Comparison of ENCODE assay signal across 35 cellular contexts in genomic region chr4:74088396-74088795, GRCh38. TPM values are rescaled to one million over a fixed set of nuclear protein-coding genes. Genes with fewer than 3 reads are reported as not detected.
"Had no signal": no experiment of that assay in that cellular context is flagged by ENCODE, and none has a peak within 500 bp of the region (broad histone marks: within the 10 kb centered on the region; RNA-seq: fewer than 3 reads in every experiment).

No MANE protein-coding gene starts in this region.

- H3K27ac ChIP-seq: adrenal gland, body of pancreas, brain microvascular endothelial cell, breast epithelium, VCaP had no signal

- H3K9me3 ChIP-seq: adrenal gland, body of pancreas, breast epithelium had no signal

- FAIRE-seq: TTC549 had no signal

- H3K4me3 ChIP-seq: adrenal gland, body of pancreas, breast epithelium had no signal

- DNase-seq: activated B cell treated with CpG ODN at 0.5 μM for 24 hours; activated CD4-positive, alpha-beta memory T cell treated with anti-CD3 and anti-CD28 coated beads for 36 hours; activated CD4-positive, alpha-beta T cell treated with anti-CD3 and anti-CD28 coated beads for 4 hours; activated CD4-positive, alpha-beta T cell treated with anti-CD3 and anti-CD28 coated beads, Interleukin-2, amount 10 ng/mL, durations not matched to agents 24 days and 14 days; activated CD4-positive, alpha-beta T cell treated with anti-CD3 and anti-CD28 coated beads, Interleukin-2, amount 50 U/mL, for 1 hour; activated CD4-positive, alpha-beta T cell treated with anti-CD3 and anti-CD28 coated beads, Interleukin-2, amount 50 U/mL, for 4 hours; activated CD4-positive, CD25-positive, alpha-beta regulatory T cell treated with anti-CD3 and anti-CD28 coated beads, Interleukin-2, amount 50 U/mL, for 72 hours; activated CD8-positive, alpha-beta memory T cell treated with anti-CD3 and anti-CD28 coated beads, Interleukin-2, amount 50 U/mL, for 4 hours; activated CD8-positive, alpha-beta T cell treated with anti-CD3 and anti-CD28 coated beads for 36 hours; activated effector memory CD4-positive, alpha-beta T cell treated with anti-CD3 and anti-CD28 coated beads, Interleukin-2, amount 50 U/mL, for 16 hours; activated gamma-delta T cell treated with Interleukin-2 at 50 U/mL for 16 hours; activated naive CD4-positive, alpha-beta T cell; activated naive CD4-positive, alpha-beta T cell treated with anti-CD3 and anti-CD28 coated beads for 36 hours; activated naive CD4-positive, alpha-beta T cell treated with anti-CD3 and anti-CD28 coated beads, Interleukin-2, amount 50 U/mL, for 16 hours; activated naive CD8-positive, alpha-beta T cell treated with anti-CD3 and anti-CD28 coated beads for 36 hours; activated T-cell treated with anti-CD3 and anti-CD28 coated beads for 4 hours; activated T-cell treated with anti-CD3 and anti-CD28 coated beads, Interleukin-2, amount 50 U/mL, for 1 hour; activated T-cell treated with anti-CD3 and anti-CD28 coated beads, Interleukin-2, amount 50 U/mL, for 4 hours; activated T-cell treated with anti-CD3 and anti-CD28 coated beads, Interleukin-2, amount 50 U/mL, for 72 hours; adrenal gland; amniotic stem cell; aorta; body of pancreas; brain microvascular endothelial cell; central memory CD4-positive, alpha-beta T cell; T-helper 1 cell; T-helper 2 cell; T-helper 9 cell had no signal

- H3K27me3 ChIP-seq: adrenal gland, body of pancreas, brain microvascular endothelial cell, breast epithelium had no signal

- ATAC-seq: activated CD8-positive, alpha-beta T cell treated with anti-CD3 and anti-CD28 coated beads for 36 hours; activated naive CD4-positive, alpha-beta T cell treated with anti-CD3 and anti-CD28 coated beads, Interleukin-2, amount 50 U/mL, for 72 hours; activated T-cell treated with anti-CD3 and anti-CD28 coated beads, Interleukin-2, amount 50 U/mL, for 4 hours; activated T-cell treated with anti-CD3 and anti-CD28 coated beads, Interleukin-2, amount 50 U/mL, for 72 hours; activated T-helper 17 cell treated with anti-CD3 and anti-CD28 coated beads, Interleukin-2, amount 50 U/mL, for 72 hours; body of pancreas had no signal

- H3K36me3 ChIP-seq: adrenal gland, brain microvascular endothelial cell, breast epithelium had no signal

- H3K4me1 ChIP-seq: adrenal gland, breast epithelium had no signal

RNA-seq across cellular contexts. Expression of gene CXCL2, which starts 10.6 kb away (rescaled TPM):
- total RNA-seq: activated CD4-positive, alpha-beta memory T cell treated with anti-CD3 and anti-CD28 coated beads for 36 hours; activated CD4-positive, alpha-beta T cell treated with anti-CD3 and anti-CD28 coated beads, Interleukin-2, amount 10 ng/mL, durations not matched to agents 24 days and 14 days; activated CD8-positive, alpha-beta memory T cell treated with anti-CD3 and anti-CD28 coated beads for 36 hours; activated CD8-positive, alpha-beta T cell treated with anti-CD3 and anti-CD28 coated beads for 36 hours; activated naive CD4-positive, alpha-beta T cell treated with anti-CD3 and anti-CD28 coated beads for 36 hours; activated naive CD4-positive, alpha-beta T cell treated with anti-CD3 and anti-CD28 coated beads, Interleukin-2, amount 50 U/mL, for 72 hours; activated naive CD8-positive, alpha-beta T cell treated with anti-CD3 and anti-CD28 coated beads for 36 hours; activated T-cell treated with anti-CD3 and anti-CD28 coated beads, Interleukin-2, amount 50 U/mL, for 72 hours; activated T-helper 1 cell treated with anti-CD3 and anti-CD28 coated beads, Interleukin-12 subunit alpha, Interleukin-12 subunit beta, Interleukin-2, Interleukin-4 antibody, amounts not matched to agents 30 ng/mL and 10 ng/mL and 1 ng/mL, durations not matched to agents 14 hours and 24 hours and 36 hours had no signal

RNA-seq across cellular contexts. Expression of gene CXCL3, which starts 49.9 kb away (rescaled TPM):
- total RNA-seq: activated B cell treated with CpG ODN at 0.5 μM for 24 hours; activated CD4-positive, alpha-beta memory T cell treated with anti-CD3 and anti-CD28 coated beads for 36 hours; activated CD4-positive, alpha-beta T cell treated with anti-CD3 and anti-CD28 coated beads, Interleukin-2, amount 10 ng/mL, durations not matched to agents 24 days and 14 days; activated CD8-positive, alpha-beta memory T cell treated with anti-CD3 and anti-CD28 coated beads for 36 hours; activated CD8-positive, alpha-beta T cell treated with anti-CD3 and anti-CD28 coated beads for 36 hours; activated naive CD4-positive, alpha-beta T cell treated with anti-CD3 and anti-CD28 coated beads for 36 hours; activated naive CD4-positive, alpha-beta T cell treated with anti-CD3 and anti-CD28 coated beads, Interleukin-2, amount 50 U/mL, for 72 hours; activated naive CD8-positive, alpha-beta T cell treated with anti-CD3 and anti-CD28 coated beads for 36 hours; activated T-cell treated with anti-CD3 and anti-CD28 coated beads, Interleukin-2, amount 50 U/mL, for 72 hours; activated T-helper 17 cell treated with anti-CD3 and anti-CD28 coated beads, Interleukin-2, amount 50 U/mL, for 72 hours had no signal
